1 cellular context compared by ENCODE assay signal in the genomic region with DNA sequence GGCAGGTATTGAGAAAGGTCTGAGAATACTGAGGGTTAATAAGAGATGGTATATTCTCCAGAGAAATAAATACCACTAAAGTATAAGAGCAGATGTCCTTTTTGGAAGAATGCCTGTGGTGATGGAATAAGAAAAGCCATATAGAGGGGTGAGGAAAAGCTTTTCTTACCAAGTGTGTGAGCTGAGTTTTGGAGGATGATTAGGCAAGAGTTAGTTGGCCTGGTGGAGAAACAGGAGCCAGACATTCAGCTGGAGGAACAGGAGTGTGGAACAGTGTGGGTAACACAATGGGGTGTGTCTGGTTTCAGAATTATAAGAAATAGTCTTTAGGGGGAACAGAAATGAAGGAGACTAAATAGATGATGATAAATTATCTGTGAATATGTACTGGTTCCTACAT.
TF ChIP-seq lines count a peak whose summit lies in the region.

No MANE protein-coding gene starts in this region.

TF ChIP-seq in HepG2, 621 proteins besides CTCF, POLR2A, EP300 and RAD21:
- TF ChIP-seq ZNF329 (CRISPR knock-in tag; IDR thresholded peaks at IDR 0.05; ENCODE audit: low read depth) = no peak
- TF ChIP-seq, protein P1, sequence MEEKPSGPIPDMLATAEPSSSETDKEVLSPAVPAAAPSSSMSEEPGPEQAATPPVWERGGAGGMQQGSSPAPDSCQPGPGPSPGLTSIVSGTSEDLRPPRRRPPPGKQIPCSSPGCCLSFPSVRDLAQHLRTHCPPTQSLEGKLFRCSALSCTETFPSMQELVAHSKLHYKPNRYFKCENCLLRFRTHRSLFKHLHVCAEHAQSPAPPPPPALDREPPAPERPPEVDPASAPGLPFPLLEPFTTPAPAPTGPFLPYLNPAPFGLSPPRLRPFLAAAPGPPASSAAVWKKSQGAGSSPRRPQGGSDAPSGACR (CRISPR knock-in tag; IDR thresholded peaks at IDR 0.05) = no peak
- no peak for TF ChIP-seq HNF4A (CRISPR knock-in tag; IDR thresholded peaks at IDR 0.05)
- no peak for TF ChIP-seq ZNF317 (CRISPR knock-in tag; IDR thresholded peaks at IDR 0.05)
- peak; percentile 90 for TF ChIP-seq RBM22 (optimal IDR thresholded peaks at IDR 0.05; ENCODE audit: low read length)
- TF ChIP-seq PPARG (CRISPR knock-in tag; conservative IDR thresholded peaks at IDR 0.05) = no peak
